12 cellular contexts compared by ENCODE assay signal in genomic region chr2:16622399-16622968, GRCh38. TPM values are rescaled to one million over a fixed set of nuclear protein-coding genes. Genes with fewer than 3 reads are reported as not detected.
DNase-seq lines count a peak whose midpoint lies in the region; ATAC-seq lines count a peak whose summit lies in the region.
"Had no signal": no experiment of that assay in that cellular context is flagged by ENCODE, and none has a peak within 500 bp of the region (broad histone marks: within the 10 kb centered on the region; RNA-seq: fewer than 3 reads in every experiment).

No MANE protein-coding gene starts in this region.

- no peak for DNase-seq in activated CD4-positive, alpha-beta T cell treated with anti-CD3 and anti-CD28 coated beads, Interleukin-2, amount 10 ng/mL, durations not matched to agents 7 days and 5 days
- no peak for DNase-seq in activated CD4-positive, alpha-beta T cell treated with anti-CD3 and anti-CD28 coated beads, Interleukin-2, amount 50 U/mL, for 4 hours
- DNase-seq in SK-N-MC (ENCODE audit: low read depth, low spot score), result no peak
- peak; percentile 65 for DNase-seq in kidney tubule cell (ENCODE audit: low spot score)
- no peak for DNase-seq in KG1 (lab: John Stamatoyannopoulos, UW)
- DNase-seq: activated CD4-positive, alpha-beta T cell treated with anti-CD3 and anti-CD28 coated beads for 4 hours; activated naive CD8-positive, alpha-beta T cell treated with anti-CD3 and anti-CD28 coated beads for 36 hours; effector memory CD4-positive, alpha-beta T cell; heart left ventricle had no signal

- ATAC-seq in GM19351 (IDR thresholded peaks at IDR 0.05; ENCODE audit: unreplicated experiment), result no peak
- no peak for ATAC-seq in GM18867 (IDR thresholded peaks at IDR 0.05; ENCODE audit: unreplicated experiment)

- POLR2A ChIA-PET in activated CD4-positive, alpha-beta T cell treated with anti-CD3 and anti-CD28 coated beads, Interleukin-2, amount 10 ng/mL, durations not matched to agents 7 days and 5 days (lab: Charles Lee), result no interaction called here

- H3K27ac Mint-ChIP-seq in activated CD4-positive, alpha-beta T cell treated with anti-CD3 and anti-CD28 coated beads, Interleukin-2, amount 10 ng/mL, durations not matched to agents 7 days and 5 days, result peak overlapping the region; percentile 6
- H3K27ac Mint-ChIP-seq: activated naive CD8-positive, alpha-beta T cell treated with anti-CD3 and anti-CD28 coated beads for 36 hours had no signal

- H3K36me3 ChIP-seq in SK-N-MC (ENCODE audit: insufficient read depth, low read length) (peaks cover 50% of the 10 kb centered on the region), subcutaneous abdominal adipose tissue (ENCODE audit: control insufficient read depth in 5 of 5, insufficient read depth in 5 of 5, low read length in 5 of 5) (peaks cover 26 to 50% (median 31%) of the 10 kb centered on the region in 5 donors)

- H3K9me3 ChIP-seq in SK-N-MC (ENCODE audit: low read depth, low read length), result no peaks in the 10 kb centered on the region
- H3K9me3 ChIP-seq in subcutaneous abdominal adipose tissue (ENCODE audit: control insufficient read depth in 5 of 5, low read length in 5 of 5), result no peaks in the 10 kb centered on the region
- H3K9me3 ChIP-seq: heart left ventricle had no signal

- H3K9ac ChIP-seq in SK-N-MC (ENCODE audit: insufficient read length) (no peak overlapping the region), subcutaneous abdominal adipose tissue (ENCODE audit: low read length in 5 of 5) (no peak overlapping the region)

- H3K27me3 Mint-ChIP-seq in activated CD4-positive, alpha-beta T cell treated with anti-CD3 and anti-CD28 coated beads, Interleukin-2, amount 10 ng/mL, durations not matched to agents 7 days and 5 days, result no peaks in the 10 kb centered on the region
- H3K27me3 Mint-ChIP-seq: activated naive CD8-positive, alpha-beta T cell treated with anti-CD3 and anti-CD28 coated beads for 36 hours had no signal

- no peak overlapping the region for H3K4me3 ChIP-seq in SK-N-MC
- no peak overlapping the region for H3K4me3 ChIP-seq in subcutaneous abdominal adipose tissue (ENCODE audit: low read depth in 1 of 5, low read length in 5 of 5)
- H3K4me3 ChIP-seq: heart left ventricle had no signal

- peaks cover 41% of the 10 kb centered on the region for H3K4me1 Mint-ChIP-seq in activated CD4-positive, alpha-beta T cell treated with anti-CD3 and anti-CD28 coated beads, Interleukin-2, amount 10 ng/mL, durations not matched to agents 7 days and 5 days

- CTCF ChIA-PET in activated CD4-positive, alpha-beta T cell treated with anti-CD3 and anti-CD28 coated beads, Interleukin-2, amount 10 ng/mL, durations not matched to agents 7 days and 5 days (lab: Charles Lee), result interaction anchor here (1.0 to 2.3 kb wide), 5 partner anchors 9 to 135 kb away, joined by 3 to 10 read pairs (median 4); no protein-coding TSS in a partner anchor

- H3K4me1 ChIP-seq in subcutaneous abdominal adipose tissue (ENCODE audit: control insufficient read depth in 5 of 5, insufficient read depth in 5 of 5, low read length in 5 of 5), result peaks cover 16 to 80% (median 67%) of the 10 kb centered on the region in 5 donors

- no peaks in the 10 kb centered on the region for H3K27me3 ChIP-seq in subcutaneous abdominal adipose tissue (ENCODE audit: control insufficient read depth in 5 of 5, insufficient read depth in 4 of 5, low read length in 5 of 5)
- H3K27me3 ChIP-seq: heart left ventricle had no signal

- no peaks in the 10 kb centered on the region for H3K9me3 Mint-ChIP-seq in activated CD4-positive, alpha-beta T cell treated with anti-CD3 and anti-CD28 coated beads, Interleukin-2, amount 10 ng/mL, durations not matched to agents 7 days and 5 days
- H3K9me3 Mint-ChIP-seq: activated naive CD8-positive, alpha-beta T cell treated with anti-CD3 and anti-CD28 coated beads for 36 hours had no signal

- peak overlapping the region; percentile 85 for H3K27ac ChIP-seq in SK-N-MC
- H3K27ac ChIP-seq in subcutaneous abdominal adipose tissue (ENCODE audit: low read depth, low read length), result peak overlapping the region; percentile 46

- no peak overlapping the region for H3K4me3 Mint-ChIP-seq in activated CD4-positive, alpha-beta T cell treated with anti-CD3 and anti-CD28 coated beads, Interleukin-2, amount 10 ng/mL, durations not matched to agents 7 days and 5 days
- H3K4me3 Mint-ChIP-seq: activated naive CD8-positive, alpha-beta T cell treated with anti-CD3 and anti-CD28 coated beads for 36 hours had no signal

- H3K36me3 Mint-ChIP-seq in activated CD4-positive, alpha-beta T cell treated with anti-CD3 and anti-CD28 coated beads, Interleukin-2, amount 10 ng/mL, durations not matched to agents 7 days and 5 days (ENCODE audit: low read depth), result no peaks in the 10 kb centered on the region
- H3K36me3 Mint-ChIP-seq: activated naive CD8-positive, alpha-beta T cell treated with anti-CD3 and anti-CD28 coated beads for 36 hours had no signal

RNA-seq across cellular contexts. Expression of gene CYRIA, which starts 43.1 kb away (rescaled TPM):
- under 1 TPM; 0.20 to 0.31 TPM for total RNA-seq in activated CD4-positive, alpha-beta T cell treated with anti-CD3 and anti-CD28 coated beads, Interleukin-2, amount 10 ng/mL, durations not matched to agents 7 days and 5 days
